11 cellular contexts compared by ENCODE assay signal in the genomic region with DNA sequence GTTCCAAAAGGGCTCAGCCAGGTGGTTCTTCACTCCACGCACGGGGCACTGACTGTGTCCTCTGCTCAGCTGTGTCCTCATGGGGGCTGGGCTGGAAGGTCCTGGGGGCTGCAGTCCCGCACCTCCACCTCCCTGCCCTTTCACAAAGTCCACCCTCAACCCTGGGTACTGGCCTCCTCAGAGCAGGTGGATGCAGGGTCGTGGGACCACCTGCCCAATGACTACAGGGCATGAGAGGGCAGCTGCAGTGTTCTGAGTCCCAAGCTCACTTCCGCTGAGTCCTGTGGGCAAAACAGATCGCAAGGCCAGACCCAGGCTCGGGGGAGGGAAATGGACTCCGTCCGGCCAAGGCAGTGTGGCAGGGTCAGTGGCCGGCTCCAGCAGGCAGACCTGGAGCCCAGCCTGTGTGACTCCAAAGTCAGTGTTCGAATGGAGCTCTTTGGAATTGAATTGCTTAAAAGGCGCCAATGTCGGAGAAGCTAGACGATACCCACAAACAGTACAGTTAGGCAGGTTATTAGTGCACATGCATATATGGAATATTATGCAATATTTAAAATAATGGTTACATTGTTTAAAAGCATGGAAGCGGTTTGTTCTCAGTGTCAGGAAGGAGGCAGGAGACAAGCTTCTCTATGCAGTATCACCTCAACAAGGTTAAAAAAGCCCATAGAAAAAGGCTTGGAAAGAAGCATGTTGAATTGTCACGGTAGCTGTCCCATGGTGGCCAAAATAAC.
"Had no signal": no experiment of that assay in that cellular context is flagged by ENCODE, and none has a peak within 500 bp of the region (broad histone marks: within the 10 kb centered on the region; RNA-seq: fewer than 3 reads in every experiment).

No MANE protein-coding gene starts in this region.

- H3K36me3 ChIP-seq: gastroesophageal sphincter, thoracic aorta had no signal

- H3K4me3 Mint-ChIP-seq: activated CD4-positive, alpha-beta T cell treated with anti-CD3 and anti-CD28 coated beads, Interleukin-2, amount 10 ng/mL, durations not matched to agents 7 days and 5 days; natural killer cell; stimulated activated naive CD8-positive, alpha-beta T cell treated with anti-CD3 and anti-CD28 coated beads, Interleukin-15, Interleukin-2, amounts not matched to agents 100 ng/mL and 50 ng/mL, for 24 hours had no signal

- H3K4me1 ChIP-seq: gastroesophageal sphincter had no signal

- H3K27ac Mint-ChIP-seq: activated CD4-positive, alpha-beta T cell treated with anti-CD3 and anti-CD28 coated beads, Interleukin-2, amount 10 ng/mL, durations not matched to agents 7 days and 5 days; natural killer cell; stimulated activated naive CD8-positive, alpha-beta T cell treated with anti-CD3 and anti-CD28 coated beads, Interleukin-15, Interleukin-2, amounts not matched to agents 100 ng/mL and 50 ng/mL, for 24 hours had no signal

- H3K36me3 Mint-ChIP-seq: natural killer cell had no signal

- H3K27me3 Mint-ChIP-seq: activated CD4-positive, alpha-beta T cell treated with anti-CD3 and anti-CD28 coated beads, Interleukin-2, amount 10 ng/mL, durations not matched to agents 7 days and 5 days; stimulated activated naive CD8-positive, alpha-beta T cell treated with anti-CD3 and anti-CD28 coated beads, Interleukin-15, Interleukin-2, amounts not matched to agents 100 ng/mL and 50 ng/mL, for 24 hours had no signal

- H3K27ac ChIP-seq: gastroesophageal sphincter, thoracic aorta had no signal

- H3K4me1 Mint-ChIP-seq: activated CD4-positive, alpha-beta T cell treated with anti-CD3 and anti-CD28 coated beads, Interleukin-2, amount 10 ng/mL, durations not matched to agents 7 days and 5 days had no signal

- DNase-seq: activated CD4-positive, alpha-beta T cell treated with anti-CD3 and anti-CD28 coated beads, Interleukin-2, amount 10 ng/mL, durations not matched to agents 7 days and 5 days; activated CD8-positive, alpha-beta memory T cell treated with anti-CD3 and anti-CD28 coated beads for 24 hours; activated naive CD4-positive, alpha-beta T cell treated with Interleukin-2 at 50 U/mL for 16 hours; kidney glomerular epithelial cell; natural killer cell; stimulated activated CD4-positive, alpha-beta T cell treated with anti-CD3 and anti-CD28 coated beads, Interleukin-4, amount 100 ng/mL, for 1 hour; stimulated activated CD8-positive, alpha-beta memory T cell treated with anti-CD3 and anti-CD28 coated beads, Interleukin-4, amount 100 ng/mL, for 48 hours had no signal

- H3K9me3 ChIP-seq: thoracic aorta had no signal

- ATAC-seq: natural killer cell had no signal

- H3K9me3 Mint-ChIP-seq: activated CD4-positive, alpha-beta T cell treated with anti-CD3 and anti-CD28 coated beads, Interleukin-2, amount 10 ng/mL, durations not matched to agents 7 days and 5 days; natural killer cell; stimulated activated naive CD8-positive, alpha-beta T cell treated with anti-CD3 and anti-CD28 coated beads, Interleukin-15, Interleukin-2, amounts not matched to agents 100 ng/mL and 50 ng/mL, for 24 hours had no signal

- H3K4me3 ChIP-seq: gastroesophageal sphincter, lung, thoracic aorta had no signal
